18 cellular contexts compared by ENCODE assay signal in the genomic region with DNA sequence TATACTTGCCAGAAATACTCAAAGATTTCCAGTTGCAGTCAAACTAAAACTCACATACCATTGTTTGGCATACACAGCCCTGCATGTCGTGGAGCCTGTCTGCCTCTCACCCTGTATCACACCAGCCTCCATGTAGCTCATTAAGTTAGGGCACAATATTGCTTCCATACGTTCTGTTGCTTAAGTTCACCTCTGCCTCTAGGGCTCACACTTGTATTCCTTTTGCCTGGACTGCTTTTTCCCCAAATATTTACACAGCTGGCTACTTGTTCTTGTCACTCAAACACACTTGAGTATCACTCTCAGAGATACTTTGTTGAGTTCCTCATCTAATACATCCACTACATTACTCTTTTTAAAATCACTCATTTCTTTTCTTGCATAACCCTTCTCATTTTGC.
A peak's percentile ranks its signal among the peaks of the same experiment; 100 is the strongest.
DNase-seq lines count a peak whose midpoint lies in the region; ATAC-seq and TF ChIP-seq lines count a peak whose summit lies in the region.
"Had no signal": no experiment of that assay in that cellular context is flagged by ENCODE, and none has a peak within 500 bp of the region (broad histone marks: within the 10 kb centered on the region; RNA-seq: fewer than 3 reads in every experiment).

No MANE protein-coding gene starts in this region.

- intact Hi-C loops in left lung (cut with DNase I), result no loop called here

- H3K9me3 ChIP-seq in left lung, result peaks cover 0 to 6% of the 10 kb centered on the region in 2 donors
- H3K9me3 ChIP-seq: BLaER1, neutrophil had no signal

- H3K27ac ChIP-seq in left lung, result no peak overlapping the region
- H3K27ac ChIP-seq: BLaER1, neutrophil, Peyer's patch had no signal

- no peaks in the 10 kb centered on the region for H3K4me1 ChIP-seq in left lung
- H3K4me1 ChIP-seq: Peyer's patch had no signal

- H3K27me3 ChIP-seq in left lung, result no peaks in the 10 kb centered on the region
- H3K27me3 ChIP-seq: BLaER1, neutrophil, Peyer's patch had no signal

- DNase-seq in DMS 273 (lab: John Stamatoyannopoulos, UW; ENCODE audit: unreplicated experiment) (peak; percentile 4), DMS 273 treated with DMSO at 0.1 percent for 48 hours (lab: John Stamatoyannopoulos, UW) (no peak), NCI-H1417 treated with DMSO at 0.1 percent for 48 hours (lab: John Stamatoyannopoulos, UW) (peak; percentile 86), NCI-H510A treated with DMSO at 0.1 percent for 48 hours (lab: John Stamatoyannopoulos, UW) (peak; percentile 97), left lung (no peak)
- no peak for DNase-seq in NK-92 treated with Interleukin-12 subunit alpha and Interleukin-12 subunit beta, amount 100 ng/mL, for 24 hours (lab: John Stamatoyannopoulos, UW)
- DNase-seq: 8988T; activated naive CD4-positive, alpha-beta T cell treated with anti-CD3 and anti-CD28 coated beads, Interleukin-2, amount 50 U/mL, for 16 hours; activated T-cell treated with anti-CD3 and anti-CD28 coated beads, Interleukin-2, amount 50 U/mL, for 1 hour; cortex of kidney; HCEC 1CT; Peyer's patch; retina; stimulated activated naive CD8-positive, alpha-beta T cell treated with anti-CD3 and anti-CD28 coated beads, Interleukin-15, Interleukin-2, amounts not matched to agents 100 U/mL and 50 U/mL, for 24 hours had no signal

- no peak for TF ChIP-seq CTCF in left lung (IDR thresholded peaks at IDR 0.05)

- H3K36me3 ChIP-seq in left lung, result no peaks in the 10 kb centered on the region
- H3K36me3 ChIP-seq: BLaER1, neutrophil, Peyer's patch had no signal

- no peak overlapping the region for H3K4me3 ChIP-seq in left lung
- H3K4me3 ChIP-seq: BLaER1, Peyer's patch had no signal

- peak; percentile 75 for ATAC-seq in left lung
- ATAC-seq in HG03139 (IDR thresholded peaks at IDR 0.05; ENCODE audit: unreplicated experiment), result no peak
- no peak for ATAC-seq in GM18520 (IDR thresholded peaks at IDR 0.05; ENCODE audit: unreplicated experiment)
- ATAC-seq: stimulated activated naive CD8-positive, alpha-beta T cell treated with anti-CD3 and anti-CD28 coated beads, Interleukin-15, Interleukin-2, amounts not matched to agents 100 U/mL and 50 U/mL, for 24 hours had no signal

Comparison
In these comparisons a context has a peak if more than half of its experiments do, and no peak if none do; other contexts are left out.
1. DNase-seq: peak in DMS 273 (single experiment), NCI-H1417 treated with DMSO at 0.1 percent for 48 hours (single experiment) and NCI-H510A treated with DMSO at 0.1 percent for 48 hours (single experiment); none in DMS 273 treated with DMSO at 0.1 percent for 48 hours (single experiment), left lung (0 of 2) and NK-92 treated with Interleukin-12 subunit alpha and Interleukin-12 subunit beta, amount 100 ng/mL, for 24 hours (single experiment).